ENCODE assay signal across 8 cellular contexts in genomic region chr4:78776729-78777555, GRCh38. TPM values are rescaled to one million over a fixed set of nuclear protein-coding genes. Genes with fewer than 3 reads are reported as not detected.
DNase-seq lines count a peak whose midpoint lies in the region; ATAC-seq, FAIRE-seq and TF ChIP-seq lines count a peak whose summit lies in the region.

No MANE protein-coding gene starts in this region.

- TF ChIP-seq CTCF in GM23338 (conservative IDR thresholded peaks at IDR 0.05; ENCODE audit: low read depth in 2 of 2) (no peak), WERI-Rb-1 (IDR thresholded peaks at IDR 0.05; ENCODE audit: low read depth, low read length) (no peak), bronchial epithelial cell (IDR thresholded peaks at IDR 0.05; ENCODE audit: insufficient read depth, low read length, severe bottlenecking) (no peak), kidney epithelial cell (IDR thresholded peaks at IDR 0.05; ENCODE audit: insufficient read depth, low read length, poor library complexity, severe bottlenecking) (no peak)

- peak overlapping the region; percentile 89 for H3K27ac Mint-ChIP-seq in GM23338

- no peaks in the 10 kb centered on the region for H3F3A ChIP-seq in GM23338 (replicated peaks; ENCODE audit: low read depth)

- H3K4me3 Mint-ChIP-seq in GM23338 = peak overlapping the region; percentile 97

- peak overlapping the region; percentile 70 for H3K9ac ChIP-seq in Karpas-422 (ENCODE audit: low read length)

- H3K4me3 ChIP-seq in GM23338 = peak overlapping the region; percentile 90
- H3K4me3 ChIP-seq in Karpas-422 (ENCODE audit: low read length) = peak overlapping the region; percentile 74
- peak overlapping the region; percentile 87 for H3K4me3 ChIP-seq in WERI-Rb-1 (ENCODE audit: low read depth, low read length)
- H3K4me3 ChIP-seq in bronchial epithelial cell (ENCODE audit: low read depth, low read length) = peak overlapping the region; percentile 96
- peak overlapping the region; percentile 95 for H3K4me3 ChIP-seq in kidney epithelial cell (ENCODE audit: low read depth, low read length)

- peak; percentile 36 for DNase-seq in GM04504 (ENCODE audit: low read depth)
- DNase-seq in GM23338 (ENCODE audit: low spot score) = peak; percentile 63
- DNase-seq in Karpas-422 = peak; percentile 54
- peak; percentile 31 for DNase-seq in WERI-Rb-1
- DNase-seq in bronchial epithelial cell (ENCODE audit: low read depth) = peak; percentile 86
- DNase-seq in kidney epithelial cell (ENCODE audit: low read depth) = no peak
- peak; percentile 19 to 36 for DNase-seq in stimulated activated CD4-positive, alpha-beta T cell treated with anti-CD3 and anti-CD28 coated beads, Interleukin-15, amount 100 ng/mL, for 48 hours (ENCODE audit: low read depth in 2 of 2)

- peaks cover 45% of the 10 kb centered on the region for H3K4me1 ChIP-seq in GM23338 (ENCODE audit: insufficient read depth)
- peaks cover 15% of the 10 kb centered on the region for H3K4me1 ChIP-seq in Karpas-422 (ENCODE audit: low read length)

- H3K9me3 ChIP-seq in Karpas-422 (ENCODE audit: low read length) = no peaks in the 10 kb centered on the region
- no peaks in the 10 kb centered on the region for H3K9me3 ChIP-seq in WERI-Rb-1 (ENCODE audit: severe bottlenecking)

- ATAC-seq in GM23338 = peak; percentile 41
- no peak for ATAC-seq in GM18519 (IDR thresholded peaks at IDR 0.05; ENCODE audit: low FRiP score, unreplicated experiment)

- peak overlapping the region; percentile 90 for H2AFZ ChIP-seq in GM23338
- no peak overlapping the region; the same call in 1 of the 2 replicates for H2AFZ ChIP-seq in Karpas-422 (ENCODE audit: low read length)

- H3K4me1 Mint-ChIP-seq in GM23338 = peaks cover 10% of the 10 kb centered on the region; the same call in 2 of the 3 replicates

- H4K20me1 ChIP-seq in GM23338 (replicated peaks; ENCODE audit: insufficient read depth) = peaks cover 16% of the 10 kb centered on the region
- H4K20me1 ChIP-seq in Karpas-422 (ENCODE audit: insufficient read depth, low read depth, low read length) = no peaks in the 10 kb centered on the region

- H3K4me2 ChIP-seq in GM23338 (peak overlapping the region; percentile 97), Karpas-422 (ENCODE audit: low read depth, low read length, poor library complexity, severe bottlenecking) (peak overlapping the region; percentile 75)

- peaks cover 7% of the 10 kb centered on the region; the same call in 1 of the 2 replicates for H3K27me3 ChIP-seq in GM23338 (ENCODE audit: insufficient read depth)
- no peaks in the 10 kb centered on the region for H3K27me3 ChIP-seq in Karpas-422 (ENCODE audit: low read length)
- no peaks in the 10 kb centered on the region for H3K27me3 ChIP-seq in WERI-Rb-1 (ENCODE audit: insufficient read depth, low read depth, severe bottlenecking)
- H3K27me3 ChIP-seq in bronchial epithelial cell (ENCODE audit: control insufficient read depth, insufficient read depth, low read length) = no peaks in the 10 kb centered on the region
- no peaks in the 10 kb centered on the region for H3K27me3 ChIP-seq in kidney epithelial cell (ENCODE audit: control insufficient read depth, insufficient read depth, low read length)

- H3K36me3 ChIP-seq in GM23338 (ENCODE audit: insufficient read depth) (no peaks in the 10 kb centered on the region), Karpas-422 (ENCODE audit: insufficient read depth, low read length) (no peaks in the 10 kb centered on the region), WERI-Rb-1 (no peaks in the 10 kb centered on the region), bronchial epithelial cell (ENCODE audit: control insufficient read depth, insufficient read depth, low read length) (no peaks in the 10 kb centered on the region), kidney epithelial cell (ENCODE audit: control insufficient read depth, insufficient read depth, low read length) (no peaks in the 10 kb centered on the region)

- H3K27ac ChIP-seq in GM23338 (ENCODE audit: low read depth) (no peak overlapping the region), Karpas-422 (ENCODE audit: low read length) (no peak overlapping the region), WERI-Rb-1 (peak overlapping the region; percentile 52)

- no peaks in the 10 kb centered on the region for H3K9me3 Mint-ChIP-seq in GM23338

- H3K9me2 ChIP-seq in GM23338 (ENCODE audit: insufficient read depth) = no peaks in the 10 kb centered on the region
- no peaks in the 10 kb centered on the region for H3K9me2 ChIP-seq in Karpas-422 (replicated peaks; ENCODE audit: insufficient read depth, low read length)

- peaks cover 7% of the 10 kb centered on the region for H3K27me3 Mint-ChIP-seq in GM23338 (ENCODE audit: insufficient read depth, low read depth, poor library complexity)

- FAIRE-seq in bronchial epithelial cell (lab: Jason Lieb, UNC) = peak; percentile 76

- peaks cover 48% of the 10 kb centered on the region for H3K79me2 ChIP-seq in GM23338 (replicated peaks; ENCODE audit: insufficient read depth)
- H3K79me2 ChIP-seq in Karpas-422 (ENCODE audit: low read length) = no peaks in the 10 kb centered on the region

- H3K36me3 Mint-ChIP-seq in GM23338 (ENCODE audit: low read depth) = no peaks in the 10 kb centered on the region; the same call in 2 of the 3 replicates

TF ChIP-seq in GM23338, 12 proteins besides CTCF, POLR2A, EP300 and RAD21 (continues in another document):
- TF ChIP-seq EZH2phosphoT487 (IDR thresholded peaks at IDR 0.05; ENCODE audit: unreplicated experiment) (no peak), ZNF331 (CRISPR knock-in tag; IDR thresholded peaks at IDR 0.05; ENCODE audit: low read depth) (no peak), STAT1 (IDR thresholded peaks at IDR 0.05; ENCODE audit: unreplicated experiment) (no peak), CREB1 (CRISPR knock-in tag; IDR thresholded peaks at IDR 0.05; ENCODE audit: low read depth) (no peak), NANOG (IDR thresholded peaks at IDR 0.05; ENCODE audit: borderline replicate concordance) (no peak), ZNF462 (CRISPR knock-in tag; IDR thresholded peaks at IDR 0.05) (no peak), EZH2 (IDR thresholded peaks at IDR 0.05; ENCODE audit: low read depth, unreplicated experiment) (no peak), POLR2AphosphoS5 (IDR thresholded peaks at IDR 0.05; ENCODE audit: low read depth) (no peak), ZNF114 (CRISPR knock-in tag; IDR thresholded peaks at IDR 0.05) (no peak)

RNA-seq across cellular contexts. Expression of gene BMP2K, which starts 0.8 kb away (rescaled TPM):
- 32.5 and 36.9 TPM in 2 replicates for total RNA-seq in GM23338 (2014; rRNA removed; shearing (Covaris generic))
- 7.1 and 8.2 TPM in 2 replicates for polyA plus RNA-seq in GM23338 (2016; fragmentation: Nextera tagmentation; extraction: Ambion mirVana)
- 3.5 and 4.9 TPM in 2 replicates for total RNA-seq in Karpas-422 (2014; rRNA removed; shearing (Covaris generic); ENCODE audit: low replicate concordance)
- total RNA-seq in bronchial epithelial cell = 41.3 and 43.1 TPM in 2 replicates
- 25.2 and 30.9 TPM in 2 replicates for total RNA-seq in kidney epithelial cell
